ENCODE assay signal across 19 cellular contexts in the genomic region with DNA sequence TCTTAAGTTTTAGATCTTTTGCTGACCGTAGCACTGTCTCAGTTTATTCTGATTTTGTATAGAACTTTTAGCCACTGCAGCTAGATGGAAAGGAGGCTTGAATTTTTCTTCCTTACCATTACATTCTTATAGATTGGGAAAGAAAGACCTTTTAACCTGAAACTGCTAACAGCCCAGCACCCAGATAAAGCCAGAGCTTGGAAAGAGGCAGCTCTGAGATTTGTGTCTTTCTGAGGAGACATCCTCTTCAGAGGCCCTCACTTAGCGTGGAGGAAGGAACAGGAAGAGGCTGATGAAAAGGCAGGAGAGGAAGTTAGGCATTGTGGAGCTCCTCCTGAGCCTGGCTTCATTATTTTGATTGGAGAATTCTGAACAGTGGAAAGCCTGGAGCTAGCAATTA. TPM values are rescaled to one million over a fixed set of nuclear protein-coding genes. Genes with fewer than 3 reads are reported as not detected.
A peak's percentile ranks its signal among the peaks of the same experiment; 100 is the strongest.
DNase-seq lines count a peak whose midpoint lies in the region; ATAC-seq, FAIRE-seq and TF ChIP-seq lines count a peak whose summit lies in the region.
"Had no signal": no experiment of that assay in that cellular context is flagged by ENCODE, and none has a peak within 500 bp of the region (broad histone marks: within the 10 kb centered on the region; RNA-seq: fewer than 3 reads in every experiment).

No MANE protein-coding gene starts in this region.

- H3K56ac ChIP-seq in H1 (replicated peaks; ENCODE audit: insufficient read length, low read depth, low read length) = no peak overlapping the region

- H4K8ac ChIP-seq in H1 (ENCODE audit: extremely low read depth, insufficient read depth, low read length) = no peak overlapping the region
- no peak overlapping the region for H4K8ac ChIP-seq in trophoblast cell (ENCODE audit: low read depth, low read length)

- FAIRE-seq in H1 (lab: Jason Lieb, UNC) = no peak
- FAIRE-seq: HepG2 had no signal

- H3K4me3 ChIP-seq in heart right ventricle (no peak overlapping the region), H1 (ENCODE audit: extremely low read depth in 1 of 4, insufficient read depth in 2 of 4, low read depth in 3 of 4, low read length in 4 of 4) (no peak overlapping the region), tibial nerve (no peak overlapping the region), coronary artery (no peak overlapping the region), trophoblast cell (ENCODE audit: low read depth, low read length) (no peak overlapping the region)
- H3K4me3 ChIP-seq: BLaER1, PC-9 had no signal

- no peak overlapping the region for H2BK15ac ChIP-seq in H1 (ENCODE audit: low read length)

- H3K4me1 ChIP-seq in heart right ventricle = peaks cover 0 to 36% (median 6%) of the 10 kb centered on the region in 9 donors
- peaks cover 0 to 3% (median 0%) of the 10 kb centered on the region in 4 experiments; a peak in 1 of 7 replicates for H3K4me1 ChIP-seq in H1 (replicated peaks in 1 of 4; ENCODE audit: control insufficient read depth in 3 of 4, insufficient read depth in 4 of 4, low read length in 3 of 4)
- peaks cover 0 to 4% (median 0%) of the 10 kb centered on the region in 4 donors for H3K4me1 ChIP-seq in tibial nerve
- H3K4me1 ChIP-seq in trophoblast cell (ENCODE audit: control insufficient read depth in 1 of 2, insufficient read depth in 2 of 2, low read length in 2 of 2) = peaks cover 0 to 4% of the 10 kb centered on the region in 2 experiments
- H3K4me1 ChIP-seq: BLaER1 had no signal

- WGBS in heart right ventricle, 2 donors = 75 to 90% methylated on average over 2 of the region's 2 CpGs
- WGBS in H1 (ENCODE audit: extremely low coverage in 1 of 2, insufficient coverage in 1 of 2, insufficient read length in 1 of 2, insufficient replicate concordance in 2 of 2, low coverage in 1 of 2, low lambda C conversion rate in 2 of 2, missing lambda C conversion rate in 1 of 2), 2 experiments = 68% methylated on average over 2 of the region's 2 CpGs; no CpG with 5 or more reads in 1 of the 2 experiments
- 61 to 89% methylated on average over 2 of the region's 2 CpGs for WGBS in tibial nerve, 2 donors
- no CpG with 5 or more reads among the region's 2 CpGs for WGBS in trophoblast cell (ENCODE audit: extremely low coverage, insufficient coverage, insufficient read length)

- POLR2A ChIA-PET in H1 (lab: Charles Lee; ENCODE audit: partially characterized antibody) = interaction anchor here (1.1 kb wide), 1 partner anchor 12 kb away, joined by 3 read pairs; no protein-coding TSS in a partner anchor

- peaks cover 0 to 25% (median 0%) of the 10 kb centered on the region in 9 donors for H3K36me3 ChIP-seq in heart right ventricle
- no peaks in the 10 kb centered on the region for H3K36me3 ChIP-seq in H1 (ENCODE audit: control insufficient read depth in 2 of 4, insufficient read depth in 4 of 4, low read length in 3 of 4)
- H3K36me3 ChIP-seq in tibial nerve = peaks cover 0 to 17% (median 0%) of the 10 kb centered on the region in 3 donors
- no peaks in the 10 kb centered on the region for H3K36me3 ChIP-seq in trophoblast cell (ENCODE audit: control insufficient read depth in 1 of 2, insufficient read depth in 2 of 2, low read length in 2 of 2)

- TF ChIP-seq CTCF in heart right ventricle (IDR thresholded peaks at IDR 0.05) (no peak), H1 (IDR thresholded peaks at IDR 0.05; ENCODE audit: control extremely low read depth in 1 of 3, insufficient read depth in 1 of 3, low read depth in 1 of 3, low read length in 3 of 3) (no peak), tibial nerve (IDR thresholded peaks at IDR 0.05) (no peak), coronary artery (IDR thresholded peaks at IDR 0.05) (no peak)

- no peak overlapping the region for H3K18ac ChIP-seq in H1 (ENCODE audit: extremely low read depth, low read length)
- H3K18ac ChIP-seq in trophoblast cell (ENCODE audit: low read length) = no peak overlapping the region

- no peak overlapping the region for H2BK120ac ChIP-seq in H1 (replicated peaks; ENCODE audit: low read depth, low read length)
- no peak overlapping the region for H2BK120ac ChIP-seq in trophoblast cell (ENCODE audit: insufficient read depth, low read length, poor library complexity)

- H2BK5ac ChIP-seq in H1 (ENCODE audit: low read depth, low read length) (no peak overlapping the region), trophoblast cell (ENCODE audit: low read depth, low read length, poor library complexity) (no peak overlapping the region)

- DNase-seq in heart right ventricle (no peak), left ventricle myocardium superior (no peak), H1 (ENCODE audit: low read depth in 1 of 2, low spot score in 2 of 2) (no peak), iris pigment epithelial cell (ENCODE audit: low read depth) (peak; percentile 11), tibial nerve (ENCODE audit: low spot score in 2 of 2) (no peak), coronary artery (ENCODE audit: low spot score) (no peak), trophoblast cell (no peak), SW 1271 (lab: John Stamatoyannopoulos, UW) (no peak)
- DNase-seq: 8988T, GOT3, HFFc6, Karpas-422, NCI-H1105 treated with DMSO at 0.1 percent for 48 hours, NCI-H187 treated with DMSO at 0.1 percent for 48 hours, NCI-H774, PC-9 had no signal

- TF ChIP-seq RAD21 in H1 (IDR thresholded peaks at IDR 0.05 in 1 of 2, conservative IDR thresholded peaks at IDR 0.05 in 1 of 2; ENCODE audit: low read depth in 2 of 2, low read length in 2 of 2) = no peak

- intact Hi-C loops in heart right ventricle (cut with DNase I) (no loop called here), left ventricle myocardium superior (cut with micrococcal nuclease) (no loop called here)

- H3K79me2 ChIP-seq in H1 (ENCODE audit: control insufficient read depth in 1 of 2, insufficient read depth in 2 of 2, low read length in 2 of 2) = no peaks in the 10 kb centered on the region
- no peaks in the 10 kb centered on the region for H3K79me2 ChIP-seq in trophoblast cell (ENCODE audit: control insufficient read depth, insufficient read depth, low read length, poor library complexity)

- H4K20me1 ChIP-seq in H1 (replicated peaks in 1 of 2; ENCODE audit: control insufficient read depth in 1 of 2, insufficient read depth in 2 of 2, low read length in 2 of 2) = no peaks in the 10 kb centered on the region

- TF ChIP-seq EP300 in H1 (IDR thresholded peaks at IDR 0.05; ENCODE audit: borderline replicate concordance in 1 of 2, low read depth in 2 of 2, low read length in 2 of 2) = no peak
- no peak for TF ChIP-seq EP300 in tibial nerve (IDR thresholded peaks at IDR 0.05)

- H2BK20ac ChIP-seq in H1 (ENCODE audit: low read length) = no peak overlapping the region

- H3K23me2 ChIP-seq in H1 (ENCODE audit: low read depth, low read length) = no peaks in the 10 kb centered on the region

- ATAC-seq in heart right ventricle = no peak
- ATAC-seq in left ventricle myocardium superior = no peak
- ATAC-seq: HepG2 had no signal

- TF ChIP-seq POLR2A in H1 (IDR thresholded peaks at IDR 0.05; ENCODE audit: control extremely low read depth in 1 of 2, low read depth in 2 of 2, low read length in 2 of 2) = no peak
- TF ChIP-seq POLR2A in tibial nerve (IDR thresholded peaks at IDR 0.05) = no peak

- no peak overlapping the region for H4K12ac ChIP-seq in trophoblast cell (ENCODE audit: low read depth, low read length)

- H4K5ac ChIP-seq in H1 (ENCODE audit: insufficient read length, low read depth, low read length) = no peak overlapping the region

- H3K23ac ChIP-seq in H1 (ENCODE audit: insufficient read length) (no peak overlapping the region), trophoblast cell (ENCODE audit: low read length) (no peak overlapping the region)

- no peak overlapping the region for H4K91ac ChIP-seq in H1 (replicated peaks; ENCODE audit: insufficient read length, low read length)
- H4K91ac ChIP-seq in trophoblast cell (ENCODE audit: low read depth, low read length) = no peak overlapping the region

- H3K4ac ChIP-seq in H1 (replicated peaks; ENCODE audit: insufficient read length, low read depth, low read length) (no peak overlapping the region), trophoblast cell (ENCODE audit: low read depth, low read length) (no peak overlapping the region)

- H3K14ac ChIP-seq in H1 (ENCODE audit: insufficient read length) = no peak overlapping the region
- H3K14ac ChIP-seq in trophoblast cell (ENCODE audit: low read length) = no peak overlapping the region

- no peak overlapping the region for H2BK12ac ChIP-seq in H1 (ENCODE audit: low read depth, low read length)
- H2BK12ac ChIP-seq in trophoblast cell (ENCODE audit: low read length) = no peak overlapping the region

- H3K9me3 ChIP-seq in heart right ventricle = no peaks in the 10 kb centered on the region
- no peaks in the 10 kb centered on the region for H3K9me3 ChIP-seq in H1 (ENCODE audit: insufficient read depth in 2 of 2, low read depth in 1 of 2, low read length in 1 of 2)
- H3K9me3 ChIP-seq in tibial nerve = no peaks in the 10 kb centered on the region
- no peaks in the 10 kb centered on the region for H3K9me3 ChIP-seq in trophoblast cell (ENCODE audit: insufficient read depth, low read depth, low read length)
- H3K9me3 ChIP-seq: BLaER1 had no signal

- H3K27me3 ChIP-seq in heart right ventricle (peaks cover 0 to 21% (median 0%) of the 10 kb centered on the region in 7 donors), H1 (replicated peaks in 1 of 4; ENCODE audit: control insufficient read depth in 3 of 4, extremely low read depth in 1 of 4, insufficient read depth in 3 of 4, low read length in 3 of 4) (no peaks in the 10 kb centered on the region), tibial nerve (peaks cover 0 to 9% of the 10 kb centered on the region in 2 donors), trophoblast cell (ENCODE audit: insufficient read depth, low read length) (no peaks in the 10 kb centered on the region)

- H2AFZ ChIP-seq in H1 (ENCODE audit: low read length) (peak overlapping the region; percentile 44; the same call in 1 of the 2 replicates), trophoblast cell (ENCODE audit: insufficient read depth, low read length, poor library complexity) (no peak overlapping the region)
- H2AFZ ChIP-seq: PC-9 had no signal

- H3K4me2 ChIP-seq in H1 (ENCODE audit: insufficient read depth in 1 of 2, low read depth in 2 of 2, low read length in 2 of 2) = peak overlapping the region; percentile 13 to 24; a peak in 2 of 4 replicates
- no peak overlapping the region for H3K4me2 ChIP-seq in trophoblast cell (ENCODE audit: low read length)
- H3K4me2 ChIP-seq: BLaER1, PC-9 had no signal

- H3K9ac ChIP-seq in H1 (replicated peaks in 1 of 4; ENCODE audit: extremely low read depth in 1 of 4, low read depth in 3 of 4, low read length in 3 of 4) (no peak overlapping the region), trophoblast cell (ENCODE audit: low read length) (no peak overlapping the region)
- H3K9ac ChIP-seq: BLaER1 had no signal

- H3K27ac ChIP-seq in heart right ventricle (peak overlapping the region in 6 of 10 donors; percentile 1 to 64 (median 32)), H1 (ENCODE audit: low read depth, low read length) (no peak overlapping the region), tibial nerve (no peak overlapping the region), coronary artery (no peak overlapping the region), trophoblast cell (ENCODE audit: low read depth, low read length) (no peak overlapping the region)
- H3K27ac ChIP-seq: BLaER1, HL-60, PC-9 had no signal

- H3K79me1 ChIP-seq in H1 (ENCODE audit: low read depth, low read length) (no peaks in the 10 kb centered on the region), trophoblast cell (ENCODE audit: low read length) (no peaks in the 10 kb centered on the region)

- CTCF ChIA-PET in H1 (lab: Charles Lee; ENCODE audit: partially characterized antibody) = interaction anchor here (1.2 to 1.4 kb wide), 2 partner anchors 8 to 25 kb away, joined by 3 read pairs; no protein-coding TSS in a partner anchor

- H2AK5ac ChIP-seq in H1 (ENCODE audit: low read depth, low read length) = no peak overlapping the region
- no peak overlapping the region for H2AK5ac ChIP-seq in trophoblast cell (ENCODE audit: low read length)

RNA-seq across cellular contexts. Expression of a gene that starts 35.1 kb away (rescaled TPM):
- 10 to 100 TPM; 13.1 to 20.5 (median 17.3) TPM for total RNA-seq in heart right ventricle
- polyA plus RNA-seq in heart right ventricle = 10 to 100 TPM; 13.4 to 14.2 TPM
- total RNA-seq in left ventricle myocardium superior = 21.0 TPM
- 2.0 and 2.2 TPM in 2 replicates for total RNA-seq in H1 (2021; fragmentation: NEBNext Ultra II Directional; extraction: Animal tissue kit (Norgen Biotek cat#: 25700))
- 1.1 and 1.2 TPM in 2 replicates for polyA plus RNA-seq in H1 (2011; rRNA removed)
- polyA plus RNA-seq in H1 (2011; cell fraction: cytosol; rRNA removed) = 1.3 TPM
- 0.63 TPM for polyA plus RNA-seq in H1 (2011; cell fraction: nucleus; rRNA removed)
- polyA plus RNA-seq in H1 (2012, experiment 1 of 2) = 1.5 to 2.4 TPM (median 1.7 TPM) in 4 replicates
- 0.34 TPM for polyA plus RNA-seq in H1 (2012, experiment 2 of 2)
- polyA plus RNA-seq in H1 (2013, experiment 1 of 2) = 2.6 TPM
- polyA plus RNA-seq in H1 (2013, experiment 2 of 2) = 2.9 TPM
- polyA minus RNA-seq in H1 (2011; rRNA and poly(A)+ RNA removed) = 2.0 and 2.8 TPM in 2 replicates
- not detected for polyA minus RNA-seq in H1 (2011; cell fraction: cytosol; rRNA and poly(A)+ RNA removed)
- 1.2 TPM for polyA minus RNA-seq in H1 (2011; cell fraction: nucleus; rRNA and poly(A)+ RNA removed)
- 10 to 100 TPM in 3 of 4 donors, 1 to 10 TPM in 1; 9.3 to 23.3 (median 11.1) TPM for total RNA-seq in tibial nerve
- 12.6 and 14.3 TPM in 2 replicates for polyA plus RNA-seq in trophoblast cell (2013)

RNA-seq across cellular contexts. Expression of a gene that starts 35.3 kb away (rescaled TPM):
- total RNA-seq in heart right ventricle (10 to 100 TPM; 16.5 to 27.0 (median 21.2) TPM), left ventricle myocardium superior (18.9 TPM), tibial nerve (10 to 100 TPM; 32.9 to 46.1 (median 37.8) TPM)
- polyA plus RNA-seq in heart right ventricle (10 to 100 TPM; 13.9 to 28.0 TPM), H1 (2011; rRNA removed) (37.5 and 79.9 TPM in 2 replicates)
- total RNA-seq in H1 (2021; fragmentation: NEBNext Ultra II Directional; extraction: Animal tissue kit (Norgen Biotek cat#: 25700)) = 46.6 and 49.9 TPM in 2 replicates
- polyA plus RNA-seq in H1 (2011; cell fraction: cytosol; rRNA removed) = 71.3 TPM
- 11.0 TPM for polyA plus RNA-seq in H1 (2011; cell fraction: nucleus; rRNA removed)
- polyA plus RNA-seq in H1 (2012, experiment 1 of 2) = 51.9 to 59.4 TPM (median 53.8 TPM) in 4 replicates
- 8.3 TPM for polyA plus RNA-seq in H1 (2012, experiment 2 of 2)
- 30.3 TPM for polyA plus RNA-seq in H1 (2013, experiment 1 of 2)
- 30.1 TPM for polyA plus RNA-seq in H1 (2013, experiment 2 of 2)
- polyA minus RNA-seq in H1 (2011; rRNA and poly(A)+ RNA removed) = 24.7 and 25.1 TPM in 2 replicates
- 14.6 TPM for polyA minus RNA-seq in H1 (2011; cell fraction: cytosol; rRNA and poly(A)+ RNA removed)
- polyA minus RNA-seq in H1 (2011; cell fraction: nucleus; rRNA and poly(A)+ RNA removed) = 10.7 TPM
- polyA plus RNA-seq in trophoblast cell (2013) = 33.9 and 34.9 TPM in 2 replicates

Comparison
In these comparisons a context has a peak if more than half of its experiments do, and no peak if none do; other contexts are left out.
1. H3K27ac ChIP-seq: peak in heart right ventricle (6 of 10); none in H1 (single experiment), tibial nerve (0 of 4), coronary artery (0 of 2) and trophoblast cell (single experiment).